In the genomic region with DNA sequence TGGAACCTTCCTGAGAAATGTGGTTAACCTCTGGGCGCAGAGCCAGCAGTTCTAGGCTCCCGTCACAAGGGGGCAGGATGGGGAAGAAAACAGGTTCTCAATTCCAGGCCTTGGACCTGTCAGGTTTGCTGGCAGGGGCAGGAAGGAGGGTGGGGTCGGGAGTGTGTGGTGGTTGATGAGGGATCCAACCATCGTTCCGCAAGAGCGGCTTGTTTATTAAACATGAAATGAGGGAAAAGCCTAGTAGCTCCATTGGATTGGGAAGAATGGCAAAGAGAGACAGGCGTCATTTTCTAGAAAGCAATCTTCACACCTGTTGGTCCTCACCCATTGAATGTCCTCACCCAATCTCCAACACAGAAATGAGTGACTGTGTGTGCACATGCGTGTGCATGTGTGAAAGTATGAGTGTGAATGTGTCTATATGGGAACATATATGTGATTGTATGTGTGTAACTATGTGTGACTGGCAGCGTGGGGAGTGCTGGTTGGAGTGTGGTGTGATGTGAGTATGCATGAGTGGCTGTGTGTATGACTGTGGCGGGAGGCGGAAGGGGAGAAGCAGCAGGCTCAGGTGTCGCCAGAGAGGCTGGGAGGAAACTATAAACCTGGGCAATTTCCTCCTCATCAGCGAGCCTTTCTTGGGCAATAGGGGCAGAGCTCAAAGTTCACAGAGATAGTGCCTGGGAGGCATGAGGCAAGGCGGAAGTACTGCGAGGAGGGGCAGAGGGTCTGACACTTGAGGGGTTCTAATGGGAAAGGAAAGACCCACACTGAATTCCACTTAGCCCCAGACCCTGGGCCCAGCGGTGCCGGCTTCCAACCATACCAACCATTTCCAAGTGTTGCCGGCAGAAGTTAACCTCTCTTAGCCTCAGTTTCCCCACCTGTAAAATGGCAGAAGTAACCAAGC, we compare ENCODE assay signal across 1 cellular context.
TF ChIP-seq lines count a peak whose summit lies in the region.

No MANE protein-coding gene starts in this region.

TF ChIP-seq in K562, 482 proteins besides CTCF, POLR2A, EP300 and RAD21 (continued from another document):
- TF ChIP-seq, protein P1, sequence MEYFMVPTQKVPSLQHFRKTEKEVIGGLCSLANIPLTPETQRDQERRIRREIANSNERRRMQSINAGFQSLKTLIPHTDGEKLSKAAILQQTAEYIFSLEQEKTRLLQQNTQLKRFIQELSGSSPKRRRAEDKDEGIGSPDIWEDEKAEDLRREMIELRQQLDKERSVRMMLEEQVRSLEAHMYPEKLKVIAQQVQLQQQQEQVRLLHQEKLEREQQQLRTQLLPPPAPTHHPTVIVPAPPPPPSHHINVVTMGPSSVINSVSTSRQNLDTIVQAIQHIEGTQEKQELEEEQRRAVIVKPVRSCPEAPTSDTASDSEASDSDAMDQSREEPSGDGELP (CRISPR knock-in tag; IDR thresholded peaks at IDR 0.05; ENCODE audit: borderline replicate concordance): peak; percentile 67; the same call in 1 of the 2 replicates
- TF ChIP-seq JUN (IDR thresholded peaks at IDR 0.05; ENCODE audit: borderline replicate concordance, low read depth, low read length) (peak; percentile 53; the same call in 1 of the 2 replicates), JUN (CRISPR knock-in tag; IDR thresholded peaks at IDR 0.05; ENCODE audit: borderline replicate concordance) (no peak), XRCC4 (IDR thresholded peaks at IDR 0.05; ENCODE audit: extremely low read depth, insufficient read depth, insufficient read length) (no peak), BRD9 (IDR thresholded peaks at IDR 0.05; ENCODE audit: low read depth, partially characterized antibody) (peak; percentile 33), ZBTB33 (CRISPR knock-in tag; IDR thresholded peaks at IDR 0.05) (0 out of 2 replicates have a peak, but pooled peaks have one; percentile 33), TBL1XR1 (IDR thresholded peaks at IDR 0.05; ENCODE audit: low read length in 2 of 2) (peak; percentile 43; a peak in 1 of 4 replicates), EGR1 (conservative IDR thresholded peaks at IDR 0.05) (no peak), ZNF24 (IDR thresholded peaks at IDR 0.05) (peak; percentile 19; the same call in 1 of the 2 replicates), EHMT2 (IDR thresholded peaks at IDR 0.05) (no peak), GABPA (tag; conservative IDR thresholded peaks at IDR 0.05; ENCODE audit: low read depth) (no peak), JUND (IDR thresholded peaks at IDR 0.05; ENCODE audit: borderline replicate concordance, low read depth, low read length) (peak; percentile 73), JUND (tag; IDR thresholded peaks at IDR 0.05; ENCODE audit: borderline replicate concordance, low read depth, low read length) (peak; percentile 13; the same call in 1 of the 3 replicates), MAZ (CRISPR knock-in tag; conservative IDR thresholded peaks at IDR 0.05 in 1 of 2, IDR thresholded peaks at IDR 0.05 in 1 of 2) (peak; percentile 38 to 87; a peak in 2 of 4 replicates), ZNF561 (CRISPR knock-in tag; conservative IDR thresholded peaks at IDR 0.05) (no peak), ATF1 (CRISPR knock-in tag; IDR thresholded peaks at IDR 0.05) (no peak), ATF1 (tag; IDR thresholded peaks at IDR 0.05) (peak; percentile 33; the same call in 1 of the 2 replicates), MYC (IDR thresholded peaks at IDR 0.05; ENCODE audit: low read depth, low read length) (0 out of 2 replicates have a peak, but pooled peaks have one; percentile 49), MYC (CRISPR knock-in tag; IDR thresholded peaks at IDR 0.05; ENCODE audit: borderline replicate concordance, low read depth) (no peak), NRF1 (conservative IDR thresholded peaks at IDR 0.05 in 1 of 2, IDR thresholded peaks at IDR 0.05 in 1 of 2) (0 out of 4 replicates have a peak, but pooled peaks of 1 of the 2 experiments have one; percentile 14), ZNF165 (CRISPR knock-in tag; IDR thresholded peaks at IDR 0.05; ENCODE audit: borderline replicate concordance) (no peak), BCOR (IDR thresholded peaks at IDR 0.05) (peak; percentile 14; the same call in 1 of the 2 replicates), STAG1 (CRISPR knock-in tag; IDR thresholded peaks at IDR 0.05; ENCODE audit: borderline replicate concordance) (peak; percentile 49; the same call in 1 of the 2 replicates), ARNT (IDR thresholded peaks at IDR 0.05) (no peak; a peak in 1 of 4 replicates), KLF16 (IDR thresholded peaks at IDR 0.05) (peak; percentile 54; the same call in 1 of the 2 replicates), HLTF (IDR thresholded peaks at IDR 0.05) (no peak), SMC3 (conservative IDR thresholded peaks at IDR 0.05; ENCODE audit: insufficient read depth, low read depth, low read length) (peak; percentile 97), E2F5 (CRISPR knock-in tag; IDR thresholded peaks at IDR 0.05) (peak; percentile 57; the same call in 1 of the 2 replicates), POLR3G (IDR thresholded peaks at IDR 0.05; ENCODE audit: extremely low read depth, insufficient read length, insufficient replicate concordance) (no peak)
